13 cellular contexts compared by ENCODE assay signal in genomic region chr3:162538466-162538865, GRCh38.
"Had no signal": no experiment of that assay in that cellular context is flagged by ENCODE, and none has a peak within 500 bp of the region (broad histone marks: within the 10 kb centered on the region; RNA-seq: fewer than 3 reads in every experiment).

No MANE protein-coding gene starts in this region.

- H3K4me1 ChIP-seq: heart left ventricle, pancreas, tibial nerve had no signal

- DNase-seq: activated CD4-positive, alpha-beta T cell treated with anti-CD3 and anti-CD28 coated beads for 1 hour; activated CD4-positive, alpha-beta T cell treated with anti-CD3 and anti-CD28 coated beads, Interleukin-2, amount 50 U/mL, for 1 hour; activated CD8-positive, alpha-beta T cell treated with anti-CD3 and anti-CD28 coated beads, Interleukin-2, amount 10 ng/mL, durations not matched to agents 7 days and 5 days; activated gamma-delta T cell treated with Interleukin-2 at 50 U/mL for 16 hours; anterior cingulate cortex; effector memory CD8-positive, alpha-beta T cell; heart left ventricle; left colon; pancreas; right cardiac atrium; stimulated activated CD4-positive, alpha-beta T cell treated with anti-CD3 and anti-CD28 coated beads, Interleukin-2, amount 100 ng/mL, for 24 hours; stimulated activated naive CD8-positive, alpha-beta T cell treated with anti-CD3 and anti-CD28 coated beads, Interleukin-15, amount 100 ng/mL, for 72 hours had no signal

- H3K36me3 ChIP-seq: heart left ventricle, pancreas, tibial nerve had no signal

- H3K27me3 ChIP-seq: heart left ventricle, pancreas, tibial nerve had no signal

- H3K9me3 ChIP-seq: heart left ventricle, pancreas, tibial nerve had no signal

- H3K4me3 ChIP-seq: heart left ventricle, pancreas, tibial nerve had no signal

- H3K27ac ChIP-seq: heart left ventricle, pancreas, tibial nerve had no signal
